38 cellular contexts compared by ENCODE assay signal in the genomic region with DNA sequence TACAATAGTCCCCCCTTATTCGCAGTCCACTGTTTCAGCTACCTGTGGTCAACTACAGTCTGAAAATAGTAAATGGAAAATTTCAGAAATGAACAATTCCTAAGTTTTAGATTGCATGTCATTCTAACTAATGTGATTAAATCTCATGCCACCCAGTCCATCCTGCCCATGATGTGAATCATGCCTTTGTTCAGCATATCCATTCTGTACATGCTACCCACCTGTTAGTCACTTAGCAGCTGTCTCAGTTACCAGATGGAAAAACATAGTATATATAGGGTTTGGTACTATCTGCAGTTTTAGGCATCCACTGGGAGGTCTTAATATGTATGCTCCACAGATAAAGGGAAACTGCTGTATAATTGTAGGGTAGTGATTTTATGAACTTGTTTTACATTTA. TPM values are rescaled to one million over a fixed set of nuclear protein-coding genes. Genes with fewer than 3 reads are reported as not detected.
"Had no signal": no experiment of that assay in that cellular context is flagged by ENCODE, and none has a peak within 500 bp of the region (broad histone marks: within the 10 kb centered on the region; RNA-seq: fewer than 3 reads in every experiment).

No MANE protein-coding gene starts in this region.

- DNase-seq: activated B cell treated with CpG ODN at 0.5 μM for 24 hours; activated CD4-positive, alpha-beta memory T cell treated with anti-CD3 and anti-CD28 coated beads, Interleukin-2, amount 10 ng/mL, durations not matched to agents 7 days and 5 days; activated CD4-positive, alpha-beta T cell treated with anti-CD3 and anti-CD28 coated beads for 4 hours; activated CD4-positive, alpha-beta T cell treated with anti-CD3 and anti-CD28 coated beads, Interleukin-2, amount 10 ng/mL, durations not matched to agents 7 days and 5 days; activated CD4-positive, alpha-beta T cell treated with anti-CD3 and anti-CD28 coated beads, Interleukin-2, amount 50 U/mL, for 4 hours; activated CD8-positive, alpha-beta memory T cell treated with anti-CD3 and anti-CD28 coated beads, Interleukin-2, amount 50 U/mL, for 48 hours; activated effector memory CD4-positive, alpha-beta T cell treated with Interleukin-2 at 50 U/mL for 16 hours; activated gamma-delta T cell treated with Interleukin-2 at 50 U/mL for 16 hours; activated naive CD4-positive, alpha-beta T cell treated with anti-CD3 and anti-CD28 coated beads, Interleukin-2, amount 50 U/mL, for 16 hours; activated naive CD4-positive, alpha-beta T cell treated with Interleukin-2 at 50 U/mL for 16 hours; activated T-cell treated with anti-CD3 and anti-CD28 coated beads for 4 hours; activated T-cell treated with anti-CD3 and anti-CD28 coated beads, Interleukin-2, amount 50 U/mL, for 24 hours; activated T-cell treated with anti-CD3 and anti-CD28 coated beads, Interleukin-2, amount 50 U/mL, for 72 hours; dorsolateral prefrontal cortex; effector memory CD4-positive, alpha-beta T cell; endodermal cell; erythroblast; foreskin melanocyte; heart right ventricle; T-helper 1 cell; T-helper 17 cell; T1000; WERI-Rb-1 had no signal

- H3K4me1 ChIP-seq: ascending aorta, breast epithelium, esophagus muscularis mucosa, gastroesophageal sphincter, heart right ventricle had no signal

- H3K9me3 Mint-ChIP-seq: activated CD4-positive, alpha-beta memory T cell treated with anti-CD3 and anti-CD28 coated beads, Interleukin-2, amount 10 ng/mL, durations not matched to agents 7 days and 5 days; activated T-cell treated with anti-CD3 and anti-CD28 coated beads, Interleukin-2, amount 50 U/mL, for 24 hours; central memory CD8-positive, alpha-beta T cell; dendritic cell treated with granulocyte-macrophage colony-stimulating factor and Interleukin-4, amounts not matched to agents 40 ng/mL and 50 ng/mL, for 4 days; T-helper 2 cell treated with Interferon-gamma antibody and Interleukin-4, amounts not matched to agents 5 μg/mL and 100 μg/mL, for 36 hours had no signal

- H3K27me3 Mint-ChIP-seq: dendritic cell treated with granulocyte-macrophage colony-stimulating factor and Interleukin-4, amounts not matched to agents 40 ng/mL and 50 ng/mL, for 4 days had no signal

- H3K27me3 ChIP-seq: ascending aorta, breast epithelium, dorsolateral prefrontal cortex, esophagus muscularis mucosa, gastroesophageal sphincter, heart right ventricle, hepatocyte had no signal

- H3K36me3 Mint-ChIP-seq: activated naive CD8-positive, alpha-beta T cell; brain had no signal

- ATAC-seq: activated CD4-positive, CD25-positive, alpha-beta regulatory T cell treated with anti-CD3 and anti-CD28 coated beads, Interleukin-2, amount 50 U/mL, for 24 hours; activated T-cell treated with anti-CD3 and anti-CD28 coated beads, Interleukin-2, amount 50 U/mL, for 72 hours; gastroesophageal sphincter; heart right ventricle; T-helper 17 cell had no signal

- H3K4me1 Mint-ChIP-seq: central memory CD8-positive, alpha-beta T cell; endodermal cell had no signal

- H3K4me3 ChIP-seq: ascending aorta, breast epithelium, coronary artery, dorsolateral prefrontal cortex, esophagus muscularis mucosa, gastroesophageal sphincter, heart right ventricle, hepatocyte had no signal

- H3K79me2 ChIP-seq: hepatocyte had no signal

- H3K27ac Mint-ChIP-seq: activated B cell treated with CpG ODN at 0.5 μM for 24 hours; activated CD4-positive, alpha-beta memory T cell treated with anti-CD3 and anti-CD28 coated beads, Interleukin-2, amount 10 ng/mL, durations not matched to agents 7 days and 5 days; activated CD4-positive, alpha-beta T cell treated with anti-CD3 and anti-CD28 coated beads, Interleukin-2, amount 10 ng/mL, durations not matched to agents 7 days and 5 days; activated naive CD8-positive, alpha-beta T cell; activated T-cell treated with anti-CD3 and anti-CD28 coated beads, Interleukin-2, amount 50 U/mL, for 24 hours; activated T-cell treated with anti-CD3 and anti-CD28 coated beads, Interleukin-2, amount 50 U/mL, for 72 hours; brain; dendritic cell treated with granulocyte-macrophage colony-stimulating factor and Interleukin-4, amounts not matched to agents 40 ng/mL and 50 ng/mL, for 4 days; endodermal cell; T-helper 17 cell; T-helper 2 cell treated with Interferon-gamma antibody and Interleukin-4, amounts not matched to agents 5 μg/mL and 100 μg/mL, for 36 hours had no signal

- H3K27ac ChIP-seq: ascending aorta, breast epithelium, coronary artery, dorsolateral prefrontal cortex, esophagus muscularis mucosa, gastroesophageal sphincter, heart right ventricle, hepatocyte, WERI-Rb-1 had no signal

- H3K4me2 ChIP-seq: hepatocyte had no signal

- H3K9me3 ChIP-seq: ascending aorta, esophagus muscularis mucosa, gastroesophageal sphincter, heart right ventricle had no signal

- H2AFZ ChIP-seq: hepatocyte had no signal

- H3K4me3 Mint-ChIP-seq: activated B cell treated with CpG ODN at 0.5 μM for 24 hours; activated CD4-positive, alpha-beta memory T cell treated with anti-CD3 and anti-CD28 coated beads, Interleukin-2, amount 10 ng/mL, durations not matched to agents 7 days and 5 days; activated CD4-positive, alpha-beta T cell treated with anti-CD3 and anti-CD28 coated beads, Interleukin-2, amount 10 ng/mL, durations not matched to agents 7 days and 5 days; activated naive CD8-positive, alpha-beta T cell; activated T-cell treated with anti-CD3 and anti-CD28 coated beads, Interleukin-2, amount 50 U/mL, for 24 hours; activated T-cell treated with anti-CD3 and anti-CD28 coated beads, Interleukin-2, amount 50 U/mL, for 72 hours; brain; central memory CD8-positive, alpha-beta T cell; dendritic cell treated with granulocyte-macrophage colony-stimulating factor and Interleukin-4, amounts not matched to agents 40 ng/mL and 50 ng/mL, for 4 days; endodermal cell; T-helper 17 cell; T-helper 2 cell treated with Interferon-gamma antibody and Interleukin-4, amounts not matched to agents 5 μg/mL and 100 μg/mL, for 36 hours had no signal

- H3K36me3 ChIP-seq: ascending aorta, breast epithelium, esophagus muscularis mucosa, gastroesophageal sphincter, heart right ventricle, WERI-Rb-1 had no signal

RNA-seq across cellular contexts. Expression of a gene that starts 16.6 kb away (rescaled TPM):
- total RNA-seq: activated B cell treated with CpG ODN at 0.5 μM for 24 hours; activated CD4-positive, alpha-beta memory T cell treated with anti-CD3 and anti-CD28 coated beads, Interleukin-2, amount 10 ng/mL, durations not matched to agents 7 days and 5 days; activated CD4-positive, alpha-beta T cell treated with anti-CD3 and anti-CD28 coated beads, Interleukin-2, amount 10 ng/mL, durations not matched to agents 7 days and 5 days; activated T-cell treated with anti-CD3 and anti-CD28 coated beads, Interleukin-2, amount 50 U/mL, for 72 hours; ascending aorta; cardiac septum; cerebellum; endodermal cell; gastroesophageal sphincter; glomerular endothelial cell; heart right ventricle; T-helper 17 cell had no signal
